ENCODE assay signal across 30 cellular contexts in the genomic region with DNA sequence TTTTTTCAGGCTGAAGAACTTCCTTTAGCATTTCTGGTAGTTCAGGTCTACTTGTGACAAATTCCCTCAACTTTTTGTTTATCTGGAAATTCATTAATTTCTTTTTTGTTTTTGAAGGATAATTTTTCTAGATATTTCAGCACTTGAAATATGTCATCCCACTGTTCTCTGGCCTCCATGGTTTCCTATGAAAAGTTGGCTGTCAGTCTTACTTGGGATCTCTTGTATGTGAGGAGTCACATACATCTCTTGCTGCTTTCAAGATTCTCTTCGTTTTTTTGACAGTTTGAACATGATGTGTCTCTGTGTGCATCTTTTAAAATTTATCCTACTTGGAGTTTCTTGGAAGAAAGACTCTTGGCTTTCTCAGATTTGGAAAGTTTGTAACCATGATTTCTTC.
DNase-seq lines count a peak whose midpoint lies in the region; ATAC-seq, FAIRE-seq and TF ChIP-seq lines count a peak whose summit lies in the region.
"Had no signal": no experiment of that assay in that cellular context is flagged by ENCODE, and none has a peak within 500 bp of the region (broad histone marks: within the 10 kb centered on the region; RNA-seq: fewer than 3 reads in every experiment).

No MANE protein-coding gene starts in this region.

- H3K9me3 ChIP-seq in A549 (peaks cover 27% of the 10 kb centered on the region), BLaER1 (peaks cover 65% of the 10 kb centered on the region)

- no peak for ATAC-seq in A549
- ATAC-seq: activated CD8-positive, alpha-beta T cell treated with anti-CD3 and anti-CD28 coated beads for 36 hours; left cardiac atrium had no signal

- no peak for TF ChIP-seq POLR2A in A549 (IDR thresholded peaks at IDR 0.05; ENCODE audit: low read length)

- H3K27ac ChIP-seq in A549 (no peak overlapping the region), BLaER1 (no peak overlapping the region)
- H3K27ac ChIP-seq: brain microvascular endothelial cell, C4-2B, dorsolateral prefrontal cortex, hepatocyte, PC-9, transverse colon had no signal

- POLR2A ChIA-PET in A549 (lab: Yijun Ruan, JAX), result no interaction called here

- H4K20me1 ChIP-seq in BLaER1, result peaks cover 16% of the 10 kb centered on the region

- TF ChIP-seq RAD21 in A549 (conservative IDR thresholded peaks at IDR 0.05 in 1 of 2, IDR thresholded peaks at IDR 0.05 in 1 of 2), result no peak

- no peak for TF ChIP-seq EP300 in A549 (IDR thresholded peaks at IDR 0.05)

- H3K4me2 ChIP-seq in A549 (no peak overlapping the region), BLaER1 (no peak overlapping the region)
- H3K4me2 ChIP-seq: hepatocyte, PC-9, SK-N-SH had no signal

- TF ChIP-seq CTCF in A549 (IDR thresholded peaks at IDR 0.05) (no peak), choroid plexus epithelial cell (conservative IDR thresholded peaks at IDR 0.05; ENCODE audit: low read depth, low read length) (no peak)

- H3K4me3 ChIP-seq in A549 (no peak overlapping the region), BLaER1 (0 out of 2 replicates have a peak overlapping the region, but pooled peaks have one; percentile 1), choroid plexus epithelial cell (ENCODE audit: low read depth, low read length) (no peak overlapping the region)
- H3K4me3 ChIP-seq: dorsolateral prefrontal cortex, hepatocyte, lung, PC-9, transverse colon had no signal

- peak in 1 of 2 experiments; percentile 31 for DNase-seq in A549 (ENCODE audit: low read depth in 1 of 2, low spot score in 1 of 2)
- peak; percentile 9 for DNase-seq in NCI-H69 (lab: John Stamatoyannopoulos, UW)
- peak; percentile 16 for DNase-seq in choroid plexus epithelial cell (ENCODE audit: low read depth)
- DNase-seq in NCI-H1417 (lab: John Stamatoyannopoulos, UW), result no peak
- no peak for DNase-seq in mucosa of gallbladder (ENCODE audit: low spot score)
- no peak for DNase-seq in HCEC 1CT
- DNase-seq: activated CD8-positive, alpha-beta T cell treated with anti-CD3 and anti-CD28 coated beads for 36 hours; activated naive CD4-positive, alpha-beta T cell treated with anti-CD3 and anti-CD28 coated beads, Interleukin-2, amount 50 U/mL, for 16 hours; amniotic stem cell; brain microvascular endothelial cell; Caco-2; cerebellar nuclear complex; dorsolateral prefrontal cortex; Karpas-422; left cardiac atrium; NCI-H1092; NCI-H1694 treated with DMSO at 0.1 percent for 48 hours; NCI-H2171 treated with DMSO at 0.1 percent for 48 hours; NCI-H524; NK-92 treated with Interleukin-12 subunit alpha and Interleukin-12 subunit beta, amount 100 ng/mL, for 24 hours; PC-9; SK-N-SH; stimulated activated CD4-positive, alpha-beta T cell treated with anti-CD3 and anti-CD28 coated beads, Interleukin-15, amount 100 ng/mL, for 24 hours; stimulated activated CD4-positive, alpha-beta T cell treated with anti-CD3 and anti-CD28 coated beads, Interleukin-4, amount 100 ng/mL, for 4 hours; transverse colon had no signal

- peaks cover 74% of the 10 kb centered on the region for H3K36me3 ChIP-seq in BLaER1
- H3K36me3 ChIP-seq: brain microvascular endothelial cell had no signal

- no peaks in the 10 kb centered on the region for H3K27me3 ChIP-seq in BLaER1
- H3K27me3 ChIP-seq: brain microvascular endothelial cell, dorsolateral prefrontal cortex, hepatocyte, transverse colon had no signal

- peak; percentile 23 for FAIRE-seq in A549 (lab: Jason Lieb, UNC)
- FAIRE-seq: TTC549 had no signal

- CTCF ChIA-PET in A549 (lab: Yijun Ruan, JAX), result no interaction called here

- H3K4me1 ChIP-seq in A549 (peaks cover 10% of the 10 kb centered on the region; the same call in 2 of the 3 replicates), BLaER1 (no peaks in the 10 kb centered on the region)

- WGBS in A549 (ENCODE audit: missing lambda C conversion rate), result 37% methylated on average over 1 of the region's 1 CpG

- H3K9ac ChIP-seq in BLaER1, result no peak overlapping the region
- H3K9ac ChIP-seq: SK-N-SH had no signal

TF ChIP-seq in A549, 52 proteins besides CTCF, POLR2A, EP300 and RAD21:
- TF ChIP-seq, protein P1, sequence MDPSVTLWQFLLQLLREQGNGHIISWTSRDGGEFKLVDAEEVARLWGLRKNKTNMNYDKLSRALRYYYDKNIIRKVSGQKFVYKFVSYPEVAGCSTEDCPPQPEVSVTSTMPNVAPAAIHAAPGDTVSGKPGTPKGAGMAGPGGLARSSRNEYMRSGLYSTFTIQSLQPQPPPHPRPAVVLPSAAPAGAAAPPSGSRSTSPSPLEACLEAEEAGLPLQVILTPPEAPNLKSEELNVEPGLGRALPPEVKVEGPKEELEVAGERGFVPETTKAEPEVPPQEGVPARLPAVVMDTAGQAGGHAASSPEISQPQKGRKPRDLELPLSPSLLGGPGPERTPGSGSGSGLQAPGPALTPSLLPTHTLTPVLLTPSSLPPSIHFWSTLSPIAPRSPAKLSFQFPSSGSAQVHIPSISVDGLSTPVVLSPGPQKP (IDR thresholded peaks at IDR 0.05; ENCODE audit: low read depth, low read length), result no peak
- TF ChIP-seq, protein P2, sequence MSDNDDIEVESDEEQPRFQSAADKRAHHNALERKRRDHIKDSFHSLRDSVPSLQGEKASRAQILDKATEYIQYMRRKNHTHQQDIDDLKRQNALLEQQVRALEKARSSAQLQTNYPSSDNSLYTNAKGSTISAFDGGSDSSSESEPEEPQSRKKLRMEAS (IDR thresholded peaks at IDR 0.05), result no peak
- no peak for TF ChIP-seq RNF2 (IDR thresholded peaks at IDR 0.05; ENCODE audit: borderline replicate concordance, low read depth)
- TF ChIP-seq NPAS2 (CRISPR knock-in tag; IDR thresholded peaks at IDR 0.05; ENCODE audit: borderline replicate concordance), result no peak
- no peak for TF ChIP-seq RCOR1 (IDR thresholded peaks at IDR 0.05; ENCODE audit: low read depth, low read length)
- TF ChIP-seq HOXB13 (CRISPR knock-in tag; IDR thresholded peaks at IDR 0.05; ENCODE audit: low read depth), result no peak
- TF ChIP-seq JUNB (IDR thresholded peaks at IDR 0.05), result no peak
- no peak for TF ChIP-seq FOSB (CRISPR knock-in tag; IDR thresholded peaks at IDR 0.05)
- TF ChIP-seq HDAC2 (IDR thresholded peaks at IDR 0.05), result no peak
- no peak for TF ChIP-seq KDM5A (IDR thresholded peaks at IDR 0.05)
- TF ChIP-seq, protein P3, sequence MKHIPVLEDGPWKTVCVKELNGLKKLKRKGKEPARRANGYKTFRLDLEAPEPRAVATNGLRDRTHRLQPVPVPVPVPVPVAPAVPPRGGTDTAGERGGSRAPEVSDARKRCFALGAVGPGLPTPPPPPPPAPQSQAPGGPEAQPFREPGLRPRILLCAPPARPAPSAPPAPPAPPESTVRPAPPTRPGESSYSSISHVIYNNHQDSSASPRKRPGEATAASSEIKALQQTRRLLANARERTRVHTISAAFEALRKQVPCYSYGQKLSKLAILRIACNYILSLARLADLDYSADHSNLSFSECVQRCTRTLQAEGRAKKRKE (CRISPR knock-in tag; IDR thresholded peaks at IDR 0.05; ENCODE audit: low read depth), result no peak
- TF ChIP-seq, protein P4, sequence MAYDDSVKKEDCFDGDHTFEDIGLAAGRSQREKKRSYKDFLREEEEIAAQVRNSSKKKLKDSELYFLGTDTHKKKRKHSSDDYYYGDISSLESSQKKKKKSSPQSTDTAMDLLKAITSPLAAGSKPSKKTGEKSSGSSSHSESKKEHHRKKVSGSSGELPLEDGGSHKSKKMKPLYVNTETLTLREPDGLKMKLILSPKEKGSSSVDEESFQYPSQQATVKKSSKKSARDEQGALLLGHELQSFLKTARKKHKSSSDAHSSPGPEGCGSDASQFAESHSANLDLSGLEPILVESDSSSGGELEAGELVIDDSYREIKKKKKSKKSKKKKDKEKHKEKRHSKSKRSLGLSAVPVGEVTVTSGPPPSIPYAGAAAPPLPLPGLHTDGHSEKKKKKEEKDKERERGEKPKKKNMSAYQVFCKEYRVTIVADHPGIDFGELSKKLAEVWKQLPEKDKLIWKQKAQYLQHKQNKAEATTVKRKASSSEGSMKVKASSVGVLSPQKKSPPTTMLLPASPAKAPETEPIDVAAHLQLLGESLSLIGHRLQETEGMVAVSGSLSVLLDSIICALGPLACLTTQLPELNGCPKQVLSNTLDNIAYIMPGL (CRISPR knock-in tag; IDR thresholded peaks at IDR 0.05; ENCODE audit: borderline replicate concordance), result no peak
- no peak for TF ChIP-seq KDM1A (IDR thresholded peaks at IDR 0.05; ENCODE audit: low read depth)

Comparison
In these comparisons a context has a peak if more than half of its experiments do, and no peak if none do; other contexts are left out.
1. DNase-seq: peak in NCI-H69 (single experiment) and choroid plexus epithelial cell (single experiment); none in NCI-H1417 (0 of 3), mucosa of gallbladder (single experiment) and HCEC 1CT (single experiment).